Comparison of ENCODE assay signal across 19 cellular contexts in the genomic region with DNA sequence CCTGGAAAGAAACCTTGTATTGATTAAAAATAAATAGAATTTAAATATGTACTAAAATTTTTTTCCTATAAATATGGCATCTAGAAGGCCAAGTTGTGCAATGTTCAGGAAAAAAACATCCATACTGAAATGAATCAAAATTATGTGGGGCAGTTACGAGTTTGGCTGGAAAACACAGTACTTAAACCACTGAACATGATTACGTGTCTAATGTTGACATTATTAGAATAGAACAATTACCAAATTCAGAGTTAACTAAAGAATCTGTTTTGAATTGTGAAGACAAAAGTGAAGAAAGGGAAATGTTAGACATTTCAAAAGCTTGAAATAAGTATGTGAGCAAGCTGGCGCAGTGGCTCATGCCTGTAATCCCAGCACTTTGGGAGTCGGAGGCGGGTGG. TPM values are rescaled to one million over a fixed set of nuclear protein-coding genes. Genes with fewer than 3 reads are reported as not detected.
DNase-seq lines count a peak whose midpoint lies in the region; ATAC-seq, FAIRE-seq and TF ChIP-seq lines count a peak whose summit lies in the region.
"Had no signal": no experiment of that assay in that cellular context is flagged by ENCODE, and none has a peak within 500 bp of the region (broad histone marks: within the 10 kb centered on the region; RNA-seq: fewer than 3 reads in every experiment).

No MANE protein-coding gene starts in this region.

- DNase-seq in AG10803 (ENCODE audit: low read depth) = peak; percentile 65
- DNase-seq in fibroblast of villous mesenchyme (ENCODE audit: low read depth) = peak; percentile 84
- DNase-seq in left cardiac atrium = no peak
- no peak for DNase-seq in activated CD4-positive, alpha-beta T cell treated with anti-CD3 and anti-CD28 coated beads for 48 hours
- DNase-seq in osteoblast (ENCODE audit: insufficient read length, low spot score, missing footprints) = no peak
- DNase-seq: 8988T; BE2C; C1 segment of cervical spinal cord; CD4-positive, CD25-positive, alpha-beta regulatory T cell; CD8-positive, alpha-beta memory T cell; COR-L47; DMS 273 treated with DMSO at 0.1 percent for 48 hours; GDM1; H9; IMR-90 had no signal

- no peak overlapping the region for H3K27ac ChIP-seq in osteoblast (ENCODE audit: low read depth, low read length)

- no peak overlapping the region for H2AFZ ChIP-seq in osteoblast (ENCODE audit: low read length)

- no peaks in the 10 kb centered on the region for H3K79me2 ChIP-seq in osteoblast (ENCODE audit: insufficient read depth, low read length)

- TF ChIP-seq CTCF in AG10803 (conservative IDR thresholded peaks at IDR 0.05; ENCODE audit: low read length) = no peak
- TF ChIP-seq CTCF in fibroblast of villous mesenchyme (IDR thresholded peaks at IDR 0.05; ENCODE audit: insufficient read depth, low read depth, low read length) = no peak
- TF ChIP-seq CTCF in osteoblast (IDR thresholded peaks at IDR 0.05; ENCODE audit: extremely low read depth, low read depth, low read length) = no peak

- no peak overlapping the region for H3K4me3 ChIP-seq in AG10803 (ENCODE audit: low read length)
- no peak overlapping the region for H3K4me3 ChIP-seq in fibroblast of villous mesenchyme (ENCODE audit: low read depth, low read length)
- H3K4me3 ChIP-seq in osteoblast (ENCODE audit: insufficient read depth, low read length) = no peak overlapping the region

- ATAC-seq in left cardiac atrium = no peak
- ATAC-seq in GM18909 (IDR thresholded peaks at IDR 0.05; ENCODE audit: poor library complexity, unreplicated experiment) = no peak

- H4K20me1 ChIP-seq in osteoblast (ENCODE audit: insufficient read depth, low read length) = no peaks in the 10 kb centered on the region

- intact Hi-C loops in left cardiac atrium (cut with DNase I) = no loop called here

- no peaks in the 10 kb centered on the region for H3K9me3 ChIP-seq in osteoblast (ENCODE audit: low read depth, low read length)
- H3K9me3 ChIP-seq: BE2C had no signal

- H3K4me1 ChIP-seq in osteoblast (ENCODE audit: insufficient read depth, low read length) = peaks cover under 1% of the 10 kb centered on the region
- H3K4me1 ChIP-seq: BE2C had no signal

- H3K36me3 ChIP-seq in osteoblast (ENCODE audit: insufficient read depth, low read length) = no peaks in the 10 kb centered on the region
- H3K36me3 ChIP-seq: BE2C had no signal

- H3K4me2 ChIP-seq in osteoblast (ENCODE audit: insufficient read depth, low read length) = no peak overlapping the region

- H3K27me3 ChIP-seq in osteoblast (ENCODE audit: insufficient read depth, low read length) = no peaks in the 10 kb centered on the region
- H3K27me3 ChIP-seq: BE2C had no signal

- peak; percentile 95 for FAIRE-seq in endometrium (lab: Jason Lieb, UNC)
- FAIRE-seq: H1, HTR-8/SVneo had no signal

RNA-seq across cellular contexts. Expression of a gene that starts 57.2 kb away (rescaled TPM):
- under 0.01 TPM in 1 of 2 replicates, not detected in the other for total RNA-seq in fibroblast of villous mesenchyme
- total RNA-seq in left cardiac atrium = 100 to 1,000 TPM; 165 to 238 TPM
- total RNA-seq in osteoblast = under 0.01 TPM in 2 replicates
- total RNA-seq: CD4-positive, CD25-positive, alpha-beta regulatory T cell; IMR-90 had no signal

Comparison
In these comparisons a context has a peak if more than half of its experiments do, and no peak if none do; other contexts are left out.
1. DNase-seq: peak in AG10803 (single experiment) and fibroblast of villous mesenchyme (single experiment); none in left cardiac atrium (single experiment), activated CD4-positive, alpha-beta T cell treated with anti-CD3 and anti-CD28 coated beads for 48 hours (single experiment) and osteoblast (single experiment).
2. RNA of a gene that starts 57.2 kb away (total RNA-seq): 165 to 238 TPM in left cardiac atrium; under 0.01 TPM in fibroblast of villous mesenchyme and under 0.01 TPM in osteoblast; every median in the first group is over 100 times any median in the second.